ENCODE assay signal across 1 cellular context in the genomic region with DNA sequence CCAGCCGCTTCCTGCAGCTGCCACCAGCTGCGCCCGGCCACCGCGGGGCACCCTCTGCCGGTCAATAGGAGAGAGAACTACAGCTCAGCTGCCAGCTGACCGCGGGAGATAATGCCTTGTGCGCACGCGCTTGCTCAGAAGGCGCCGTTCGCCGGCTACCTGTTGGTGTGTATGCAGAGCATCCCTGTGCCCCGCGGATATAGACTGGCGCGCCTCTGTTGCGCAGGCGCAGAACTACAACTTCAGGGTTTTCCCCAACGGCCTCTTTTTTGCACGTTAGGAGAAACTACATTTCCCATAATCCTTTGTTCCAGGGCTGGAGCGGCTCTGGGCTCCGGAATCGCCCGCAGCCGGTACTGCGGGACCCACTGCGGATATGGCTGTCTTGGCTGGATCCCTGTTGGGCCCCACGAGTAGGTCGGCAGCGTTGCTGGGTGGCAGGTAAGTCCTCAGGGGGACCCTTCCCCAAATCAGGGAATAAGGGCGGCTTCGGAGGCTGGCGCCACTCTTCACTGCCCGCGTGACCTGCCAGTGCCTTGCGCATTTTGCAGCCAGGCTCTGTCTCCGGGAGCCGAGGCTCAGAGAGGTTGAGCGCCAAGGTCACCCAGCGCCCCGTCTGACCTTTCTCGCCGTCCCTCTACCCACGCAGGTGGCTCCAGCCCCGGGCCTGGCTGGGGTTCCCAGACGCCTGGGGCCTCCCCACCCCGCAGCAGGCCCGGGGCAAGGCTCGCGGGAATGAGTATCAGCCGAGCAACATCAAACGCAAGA.
TF ChIP-seq lines count a peak whose summit lies in the region.

A gene (plus strand): TSS at position 356 of the 768 bp plus-strand sequence. CDS start 21 bp downstream, at position 377.

TF ChIP-seq in K562, 482 proteins besides CTCF, POLR2A, EP300 and RAD21 (continued from another document and continues in another):
- TF ChIP-seq, protein P1, sequence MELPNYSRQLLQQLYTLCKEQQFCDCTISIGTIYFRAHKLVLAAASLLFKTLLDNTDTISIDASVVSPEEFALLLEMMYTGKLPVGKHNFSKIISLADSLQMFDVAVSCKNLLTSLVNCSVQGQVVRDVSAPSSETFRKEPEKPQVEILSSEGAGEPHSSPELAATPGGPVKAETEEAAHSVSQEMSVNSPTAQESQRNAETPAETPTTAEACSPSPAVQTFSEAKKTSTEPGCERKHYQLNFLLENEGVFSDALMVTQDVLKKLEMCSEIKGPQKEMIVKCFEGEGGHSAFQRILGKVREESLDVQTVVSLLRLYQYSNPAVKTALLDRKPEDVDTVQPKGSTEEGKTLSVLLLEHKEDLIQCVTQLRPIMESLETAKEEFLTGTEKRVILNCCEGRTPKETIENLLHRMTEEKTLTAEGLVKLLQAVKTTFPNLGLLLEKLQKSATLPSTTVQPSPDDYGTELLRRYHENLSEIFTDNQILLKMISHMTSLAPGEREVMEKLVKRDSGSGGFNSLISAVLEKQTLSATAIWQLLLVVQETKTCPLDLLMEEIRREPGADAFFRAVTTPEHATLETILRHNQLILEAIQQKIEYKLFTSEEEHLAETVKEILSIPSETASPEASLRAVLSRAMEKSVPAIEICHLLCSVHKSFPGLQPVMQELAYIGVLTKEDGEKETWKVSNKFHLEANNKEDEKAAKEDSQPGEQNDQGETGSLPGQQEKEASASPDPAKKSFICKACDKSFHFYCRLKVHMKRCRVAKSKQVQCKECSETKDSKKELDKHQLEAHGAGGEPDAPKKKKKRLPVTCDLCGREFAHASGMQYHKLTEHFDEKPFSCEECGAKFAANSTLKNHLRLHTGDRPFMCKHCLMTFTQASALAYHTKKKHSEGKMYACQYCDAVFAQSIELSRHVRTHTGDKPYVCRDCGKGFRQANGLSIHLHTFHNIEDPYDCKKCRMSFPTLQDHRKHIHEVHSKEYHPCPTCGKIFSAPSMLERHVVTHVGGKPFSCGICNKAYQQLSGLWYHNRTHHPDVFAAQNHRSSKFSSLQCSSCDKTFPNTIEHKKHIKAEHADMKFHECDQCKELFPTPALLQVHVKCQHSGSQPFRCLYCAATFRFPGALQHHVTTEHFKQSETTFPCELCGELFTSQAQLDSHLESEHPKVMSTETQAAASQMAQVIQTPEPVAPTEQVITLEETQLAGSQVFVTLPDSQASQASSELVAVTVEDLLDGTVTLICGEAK (IDR thresholded peaks at IDR 0.05) = no peak; the same call in 1 of the 2 replicates
- TF ChIP-seq, protein P1 (CRISPR knock-in tag; IDR thresholded peaks at IDR 0.05) = no peak
- TF ChIP-seq ZFP36 (IDR thresholded peaks at IDR 0.05; ENCODE audit: low read depth, low read length, partially characterized antibody) (peak; percentile 73), KLF6 (CRISPR knock-in tag; IDR thresholded peaks at IDR 0.05; ENCODE audit: borderline replicate concordance) (no peak), ETV1 (tag; conservative IDR thresholded peaks at IDR 0.05; ENCODE audit: low read depth) (peak; percentile 47), KLF10 (CRISPR knock-in tag; IDR thresholded peaks at IDR 0.05) (no peak), CBX1 (IDR thresholded peaks at IDR 0.05; ENCODE audit: low read depth) (no peak; the same call in 1 of the 2 replicates), PURB (CRISPR knock-in tag; IDR thresholded peaks at IDR 0.05; ENCODE audit: low read depth) (no peak), RBM15 (IDR thresholded peaks at IDR 0.05; ENCODE audit: insufficient read depth, low read length) (no peak), BHLHE40 (IDR thresholded peaks at IDR 0.05; ENCODE audit: low read length) (peak; percentile 81), ZC3H8 (IDR thresholded peaks at IDR 0.05) (no peak), CBX5 (IDR thresholded peaks at IDR 0.05; ENCODE audit: borderline replicate concordance, low read depth) (no peak), DIDO1 (tag; IDR thresholded peaks at IDR 0.05; ENCODE audit: low read depth) (no peak), RBBP5 (IDR thresholded peaks at IDR 0.05; ENCODE audit: borderline replicate concordance, insufficient read depth, low read length, poor library complexity, severe bottlenecking) (peak; percentile 81), FOXP1 (CRISPR knock-in tag; IDR thresholded peaks at IDR 0.05) (peak; percentile 27; the same call in 1 of the 2 replicates), ELF1 (tag; IDR thresholded peaks at IDR 0.05) (peak; percentile 54; the same call in 1 of the 2 replicates), RBM22 (IDR thresholded peaks at IDR 0.05; ENCODE audit: low read depth, low read length, poor library complexity, severe bottlenecking) (no peak), ZNF79 (CRISPR knock-in tag; IDR thresholded peaks at IDR 0.05; ENCODE audit: low read depth) (no peak), RBM39 (optimal IDR thresholded peaks at IDR 0.05; ENCODE audit: low read depth, low read length) (no peak), ZNF436 (CRISPR knock-in tag; IDR thresholded peaks at IDR 0.05) (no peak), NUFIP1 (IDR thresholded peaks at IDR 0.05; ENCODE audit: partially characterized antibody) (peak; percentile 57), ZNF77 (CRISPR knock-in tag; IDR thresholded peaks at IDR 0.05) (no peak), SPI1 (IDR thresholded peaks at IDR 0.05; ENCODE audit: borderline replicate concordance, low read depth, low read length) (no peak)
- TF ChIP-seq, protein P2, sequence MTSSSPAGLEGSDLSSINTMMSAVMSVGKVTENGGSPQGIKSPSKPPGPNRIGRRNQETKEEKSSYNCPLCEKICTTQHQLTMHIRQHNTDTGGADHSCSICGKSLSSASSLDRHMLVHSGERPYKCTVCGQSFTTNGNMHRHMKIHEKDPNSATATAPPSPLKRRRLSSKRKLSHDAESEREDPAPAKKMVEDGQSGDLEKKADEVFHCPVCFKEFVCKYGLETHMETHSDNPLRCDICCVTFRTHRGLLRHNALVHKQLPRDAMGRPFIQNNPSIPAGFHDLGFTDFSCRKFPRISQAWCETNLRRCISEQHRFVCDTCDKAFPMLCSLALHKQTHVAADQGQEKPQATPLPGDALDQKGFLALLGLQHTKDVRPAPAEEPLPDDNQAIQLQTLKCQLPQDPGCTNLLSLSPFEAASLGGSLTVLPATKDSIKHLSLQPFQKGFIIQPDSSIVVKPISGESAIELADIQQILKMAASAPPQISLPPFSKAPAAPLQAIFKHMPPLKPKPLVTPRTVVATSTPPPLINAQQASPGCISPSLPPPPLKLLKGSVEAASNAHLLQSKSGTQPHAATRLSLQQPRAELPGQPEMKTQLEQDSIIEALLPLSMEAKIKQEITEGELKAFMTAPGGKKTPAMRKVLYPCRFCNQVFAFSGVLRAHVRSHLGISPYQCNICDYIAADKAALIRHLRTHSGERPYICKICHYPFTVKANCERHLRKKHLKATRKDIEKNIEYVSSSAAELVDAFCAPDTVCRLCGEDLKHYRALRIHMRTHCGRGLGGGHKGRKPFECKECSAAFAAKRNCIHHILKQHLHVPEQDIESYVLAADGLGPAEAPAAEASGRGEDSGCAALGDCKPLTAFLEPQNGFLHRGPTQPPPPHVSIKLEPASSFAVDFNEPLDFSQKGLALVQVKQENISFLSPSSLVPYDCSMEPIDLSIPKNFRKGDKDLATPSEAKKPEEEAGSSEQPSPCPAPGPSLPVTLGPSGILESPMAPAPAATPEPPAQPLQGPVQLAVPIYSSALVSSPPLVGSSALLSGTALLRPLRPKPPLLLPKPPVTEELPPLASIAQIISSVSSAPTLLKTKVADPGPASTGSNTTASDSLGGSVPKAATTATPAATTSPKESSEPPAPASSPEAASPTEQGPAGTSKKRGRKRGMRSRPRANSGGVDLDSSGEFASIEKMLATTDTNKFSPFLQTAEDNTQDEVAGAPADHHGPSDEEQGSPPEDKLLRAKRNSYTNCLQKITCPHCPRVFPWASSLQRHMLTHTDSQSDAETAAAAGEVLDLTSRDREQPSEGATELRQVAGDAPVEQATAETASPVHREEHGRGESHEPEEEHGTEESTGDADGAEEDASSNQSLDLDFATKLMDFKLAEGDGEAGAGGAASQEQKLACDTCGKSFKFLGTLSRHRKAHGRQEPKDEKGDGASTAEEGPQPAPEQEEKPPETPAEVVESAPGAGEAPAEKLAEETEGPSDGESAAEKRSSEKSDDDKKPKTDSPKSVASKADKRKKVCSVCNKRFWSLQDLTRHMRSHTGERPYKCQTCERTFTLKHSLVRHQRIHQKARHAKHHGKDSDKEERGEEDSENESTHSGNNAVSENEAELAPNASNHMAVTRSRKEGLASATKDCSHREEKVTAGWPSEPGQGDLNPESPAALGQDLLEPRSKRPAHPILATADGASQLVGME (CRISPR knock-in tag; IDR thresholded peaks at IDR 0.05) = no peak
- TF ChIP-seq, protein P3, sequence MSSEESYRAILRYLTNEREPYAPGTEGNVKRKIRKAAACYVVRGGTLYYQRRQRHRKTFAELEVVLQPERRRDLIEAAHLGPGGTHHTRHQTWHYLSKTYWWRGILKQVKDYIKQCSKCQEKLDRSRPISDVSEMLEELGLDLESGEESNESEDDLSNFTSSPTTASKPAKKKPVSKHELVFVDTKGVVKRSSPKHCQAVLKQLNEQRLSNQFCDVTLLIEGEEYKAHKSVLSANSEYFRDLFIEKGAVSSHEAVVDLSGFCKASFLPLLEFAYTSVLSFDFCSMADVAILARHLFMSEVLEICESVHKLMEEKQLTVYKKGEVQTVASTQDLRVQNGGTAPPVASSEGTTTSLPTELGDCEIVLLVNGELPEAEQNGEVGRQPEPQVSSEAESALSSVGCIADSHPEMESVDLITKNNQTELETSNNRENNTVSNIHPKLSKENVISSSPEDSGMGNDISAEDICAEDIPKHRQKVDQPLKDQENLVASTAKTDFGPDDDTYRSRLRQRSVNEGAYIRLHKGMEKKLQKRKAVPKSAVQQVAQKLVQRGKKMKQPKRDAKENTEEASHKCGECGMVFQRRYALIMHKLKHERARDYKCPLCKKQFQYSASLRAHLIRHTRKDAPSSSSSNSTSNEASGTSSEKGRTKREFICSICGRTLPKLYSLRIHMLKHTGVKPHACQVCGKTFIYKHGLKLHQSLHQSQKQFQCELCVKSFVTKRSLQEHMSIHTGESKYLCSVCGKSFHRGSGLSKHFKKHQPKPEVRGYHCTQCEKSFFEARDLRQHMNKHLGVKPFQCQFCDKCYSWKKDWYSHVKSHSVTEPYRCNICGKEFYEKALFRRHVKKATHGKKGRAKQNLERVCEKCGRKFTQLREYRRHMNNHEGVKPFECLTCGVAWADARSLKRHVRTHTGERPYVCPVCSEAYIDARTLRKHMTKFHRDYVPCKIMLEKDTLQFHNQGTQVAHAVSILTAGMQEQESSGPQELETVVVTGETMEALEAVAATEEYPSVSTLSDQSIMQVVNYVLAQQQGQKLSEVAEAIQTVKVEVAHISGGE (CRISPR knock-in tag; IDR thresholded peaks at IDR 0.05) = peak in 1 of 3 experiments; percentile 82; a peak in 2 of 6 replicates
- TF ChIP-seq, protein P4, sequence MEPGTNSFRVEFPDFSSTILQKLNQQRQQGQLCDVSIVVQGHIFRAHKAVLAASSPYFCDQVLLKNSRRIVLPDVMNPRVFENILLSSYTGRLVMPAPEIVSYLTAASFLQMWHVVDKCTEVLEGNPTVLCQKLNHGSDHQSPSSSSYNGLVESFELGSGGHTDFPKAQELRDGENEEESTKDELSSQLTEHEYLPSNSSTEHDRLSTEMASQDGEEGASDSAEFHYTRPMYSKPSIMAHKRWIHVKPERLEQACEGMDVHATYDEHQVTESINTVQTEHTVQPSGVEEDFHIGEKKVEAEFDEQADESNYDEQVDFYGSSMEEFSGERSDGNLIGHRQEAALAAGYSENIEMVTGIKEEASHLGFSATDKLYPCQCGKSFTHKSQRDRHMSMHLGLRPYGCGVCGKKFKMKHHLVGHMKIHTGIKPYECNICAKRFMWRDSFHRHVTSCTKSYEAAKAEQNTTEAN (CRISPR knock-in tag; IDR thresholded peaks at IDR 0.05) = no peak; the same call in 1 of the 2 replicates
- TF ChIP-seq, protein P5, sequence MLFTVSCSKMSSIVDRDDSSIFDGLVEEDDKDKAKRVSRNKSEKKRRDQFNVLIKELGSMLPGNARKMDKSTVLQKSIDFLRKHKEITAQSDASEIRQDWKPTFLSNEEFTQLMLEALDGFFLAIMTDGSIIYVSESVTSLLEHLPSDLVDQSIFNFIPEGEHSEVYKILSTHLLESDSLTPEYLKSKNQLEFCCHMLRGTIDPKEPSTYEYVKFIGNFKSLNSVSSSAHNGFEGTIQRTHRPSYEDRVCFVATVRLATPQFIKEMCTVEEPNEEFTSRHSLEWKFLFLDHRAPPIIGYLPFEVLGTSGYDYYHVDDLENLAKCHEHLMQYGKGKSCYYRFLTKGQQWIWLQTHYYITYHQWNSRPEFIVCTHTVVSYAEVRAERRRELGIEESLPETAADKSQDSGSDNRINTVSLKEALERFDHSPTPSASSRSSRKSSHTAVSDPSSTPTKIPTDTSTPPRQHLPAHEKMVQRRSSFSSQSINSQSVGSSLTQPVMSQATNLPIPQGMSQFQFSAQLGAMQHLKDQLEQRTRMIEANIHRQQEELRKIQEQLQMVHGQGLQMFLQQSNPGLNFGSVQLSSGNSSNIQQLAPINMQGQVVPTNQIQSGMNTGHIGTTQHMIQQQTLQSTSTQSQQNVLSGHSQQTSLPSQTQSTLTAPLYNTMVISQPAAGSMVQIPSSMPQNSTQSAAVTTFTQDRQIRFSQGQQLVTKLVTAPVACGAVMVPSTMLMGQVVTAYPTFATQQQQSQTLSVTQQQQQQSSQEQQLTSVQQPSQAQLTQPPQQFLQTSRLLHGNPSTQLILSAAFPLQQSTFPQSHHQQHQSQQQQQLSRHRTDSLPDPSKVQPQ (CRISPR knock-in tag; IDR thresholded peaks at IDR 0.05; ENCODE audit: borderline replicate concordance) = no peak
